8 cellular contexts compared by ENCODE assay signal in the genomic region with DNA sequence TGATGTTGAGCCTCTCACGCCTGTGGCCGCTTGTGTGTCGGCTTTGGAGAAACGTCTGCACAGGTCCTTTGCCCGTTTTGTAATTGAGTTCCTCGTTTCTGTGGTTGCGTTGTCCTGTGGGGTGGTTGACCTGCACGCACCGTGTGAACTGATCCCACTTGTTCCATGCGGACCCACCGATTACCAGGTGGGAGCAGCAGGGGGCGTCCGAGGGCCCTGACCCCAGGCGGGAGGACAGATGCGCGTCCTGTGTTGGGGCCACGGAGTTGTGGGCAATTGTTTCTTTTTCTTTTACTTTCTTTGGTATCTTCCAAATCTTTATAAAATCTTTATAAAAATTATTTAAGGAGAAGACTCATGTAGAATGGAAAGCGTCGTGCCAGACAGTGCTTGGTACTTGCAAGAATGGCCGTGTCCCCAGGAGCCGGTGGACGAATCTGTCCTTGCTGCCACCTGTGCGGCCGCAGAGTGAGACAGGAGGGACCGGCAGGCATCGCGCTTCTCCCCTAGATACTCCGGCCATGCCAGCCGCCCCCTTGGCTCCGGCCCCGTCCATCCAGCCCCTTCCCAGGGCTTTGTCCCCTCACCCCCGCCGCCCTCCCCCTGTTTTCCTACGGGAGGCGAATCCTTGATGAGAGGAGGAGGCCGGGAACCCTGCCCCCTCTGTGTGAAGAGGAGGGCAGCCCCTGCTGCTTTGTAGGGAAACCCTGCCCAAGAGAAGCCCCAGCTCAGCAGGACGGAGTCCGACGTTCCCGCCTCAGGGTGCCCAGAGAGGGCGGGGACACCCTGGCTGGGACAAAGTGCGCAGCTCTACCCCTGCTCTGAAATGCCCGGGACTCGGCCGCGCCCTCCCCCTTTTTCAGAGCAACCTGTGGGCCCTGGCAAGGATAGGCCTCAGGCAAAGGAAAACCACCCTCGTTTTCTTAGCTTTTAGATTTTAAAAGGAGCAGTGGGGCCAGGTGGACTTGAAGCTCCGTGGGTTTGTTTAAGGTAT. TPM values are rescaled to one million over a fixed set of nuclear protein-coding genes. Genes with fewer than 3 reads are reported as not detected.
DNase-seq lines count a peak whose midpoint lies in the region; ATAC-seq and TF ChIP-seq lines count a peak whose summit lies in the region.

No MANE protein-coding gene starts in this region.

- TF ChIP-seq CTCF in MM.1S (IDR thresholded peaks at IDR 0.05; ENCODE audit: low read length) (peak; percentile 68), heart right ventricle (IDR thresholded peaks at IDR 0.05) (peak; percentile 31 to 72 (median 60))

- intact Hi-C loops in heart right ventricle (cut with DNase I), result loop anchor here in 4 of 10 donors (5.0 to 10.0 kb wide), 3 partner anchors 73 to 85 kb away; no protein-coding TSS in a partner anchor

- no peak overlapping the region for H3K4me2 ChIP-seq in MM.1S (ENCODE audit: low read depth, low read length)

- H3K79me2 ChIP-seq in MM.1S (ENCODE audit: low read length), result no peaks in the 10 kb centered on the region

- 55 to 63% methylated on average over 48 of the region's 48 CpGs for WGBS in heart right ventricle, 2 donors

- no peak overlapping the region for H3K4me3 ChIP-seq in MM.1S (ENCODE audit: low read length)
- no peak overlapping the region for H3K4me3 ChIP-seq in heart right ventricle

- H3K4me1 ChIP-seq in MM.1S (ENCODE audit: low read length) (no peaks in the 10 kb centered on the region), heart right ventricle (peaks cover 0 to 10% (median 0%) of the 10 kb centered on the region in 9 donors)

- no peak overlapping the region for H3K9ac ChIP-seq in MM.1S (ENCODE audit: low read length)

- ATAC-seq in heart right ventricle (peak in 2 of 8 donors; percentile 43 to 45), GM21723 (IDR thresholded peaks at IDR 0.05; ENCODE audit: unreplicated experiment) (no peak), HG03432 (IDR thresholded peaks at IDR 0.05; ENCODE audit: unreplicated experiment) (no peak)

- H3K9me3 ChIP-seq in MM.1S (replicated peaks; ENCODE audit: insufficient read depth, low read length) (no peaks in the 10 kb centered on the region), heart right ventricle (peaks cover 0 to under 1% (median 0%) of the 10 kb centered on the region in 11 donors)

- H3K27me3 ChIP-seq in MM.1S (replicated peaks; ENCODE audit: insufficient read depth, low read length) (peaks cover 83% of the 10 kb centered on the region), heart right ventricle (peaks cover 0 to 7% (median 0%) of the 10 kb centered on the region in 7 donors)

- no peaks in the 10 kb centered on the region for H4K20me1 ChIP-seq in MM.1S (ENCODE audit: insufficient read depth, low read length)

- peak; percentile 77 for DNase-seq in AG20443 (ENCODE audit: low spot score)
- DNase-seq in MM.1S, result peak; percentile 35
- DNase-seq in activated T-helper 1 cell treated with anti-CD3 and anti-CD28 coated beads, Interleukin-2, amount 50 U/mL, for 16 hours (ENCODE audit: low read depth in 1 of 2, low spot score in 1 of 2), result peak; percentile 8 to 20
- DNase-seq in heart right ventricle, result peak in 1 of 2 donors; percentile 55
- peak in 2 of 3 donors; percentile 37 to 51 for DNase-seq in stimulated activated CD4-positive, alpha-beta T cell treated with anti-CD3 and anti-CD28 coated beads, Interleukin-12 subunit alpha, Interleukin-12 subunit beta, amount 100 ng/mL, for 48 hours (ENCODE audit: low read depth in 2 of 3, low spot score in 1 of 3)
- no peak for DNase-seq in NCI-H345 treated with DMSO at 0.1 percent for 48 hours (lab: John Stamatoyannopoulos, UW; ENCODE audit: unreplicated experiment)

- H3K36me3 ChIP-seq in MM.1S (replicated peaks; ENCODE audit: insufficient read depth, low read length) (no peaks in the 10 kb centered on the region), heart right ventricle (no peaks in the 10 kb centered on the region)

- no peaks in the 10 kb centered on the region for H3K9me2 ChIP-seq in MM.1S (replicated peaks; ENCODE audit: insufficient read depth, low read length)

- no peaks in the 10 kb centered on the region for H3F3A ChIP-seq in MM.1S (ENCODE audit: insufficient read depth, low read length)

- no peak overlapping the region for H3K27ac ChIP-seq in MM.1S (ENCODE audit: low read length)
- H3K27ac ChIP-seq in heart right ventricle, result no peak overlapping the region

- H2AFZ ChIP-seq in MM.1S (ENCODE audit: low read length), result no peak overlapping the region

RNA-seq across cellular contexts. Expression of gene PRKCZ, which starts 41.7 kb away (rescaled TPM):
- 10 to 100 TPM in 9 of 10 donors, 1 to 10 TPM in 1; 8.4 to 17.8 (median 14.2) TPM for total RNA-seq in heart right ventricle
- polyA plus RNA-seq in heart right ventricle, result 10 to 100 TPM; 14.6 to 18.4 TPM
